16 cellular contexts compared by ENCODE assay signal in the genomic region with DNA sequence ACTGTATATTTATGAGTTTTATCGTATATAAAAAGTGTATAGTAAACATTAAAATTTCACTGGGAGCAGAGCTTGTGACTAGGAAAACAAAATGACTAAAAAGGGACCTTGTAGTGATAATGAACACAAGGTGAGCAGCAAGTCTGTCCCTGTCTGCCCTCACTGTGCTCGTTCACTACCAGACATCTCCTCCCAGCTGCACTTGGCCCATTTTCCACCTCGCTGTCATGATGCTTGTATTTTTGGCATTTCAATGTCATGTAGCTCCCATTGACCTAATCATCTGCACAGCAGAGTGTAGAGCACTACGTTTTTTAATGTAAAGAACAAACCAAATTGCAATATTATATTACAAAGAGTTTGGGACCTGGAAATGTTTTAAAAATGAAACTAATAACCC.
DNase-seq lines count a peak whose midpoint lies in the region; ATAC-seq and TF ChIP-seq lines count a peak whose summit lies in the region.
"Had no signal": no experiment of that assay in that cellular context is flagged by ENCODE, and none has a peak within 500 bp of the region (broad histone marks: within the 10 kb centered on the region; RNA-seq: fewer than 3 reads in every experiment).

No MANE protein-coding gene starts in this region.

- peak overlapping the region; percentile 69 for H4K8ac ChIP-seq in mesenchymal stem cell (ENCODE audit: low read length)

- no peaks in the 10 kb centered on the region for H3K9me3 Mint-ChIP-seq in activated T-helper 17 cell treated with anti-CD3 and anti-CD28 coated beads, Interleukin-2, amount 50 U/mL, for 72 hours
- H3K9me3 Mint-ChIP-seq: CD4-positive, alpha-beta memory T cell; HFFc6 had no signal

- peaks cover 8% of the 10 kb centered on the region for H3K4me1 Mint-ChIP-seq in T-helper 17 cell
- H3K4me1 Mint-ChIP-seq in activated T-helper 17 cell treated with anti-CD3 and anti-CD28 coated beads, Interleukin-2, amount 50 U/mL, for 72 hours, result no peaks in the 10 kb centered on the region

- no peak overlapping the region for H2BK5ac ChIP-seq in mesenchymal stem cell (ENCODE audit: low read depth, low read length, poor library complexity, severe bottlenecking)

- no peak overlapping the region for H2AK5ac ChIP-seq in mesenchymal stem cell (ENCODE audit: low read length, severe bottlenecking)

- H4K91ac ChIP-seq in mesenchymal stem cell (ENCODE audit: low read length), result no peak overlapping the region

- H2BK15ac ChIP-seq in mesenchymal stem cell (ENCODE audit: low read depth, poor library complexity, severe bottlenecking), result no peak overlapping the region

- H3K18ac ChIP-seq in mesenchymal stem cell (ENCODE audit: low read depth in 1 of 2, low read length in 2 of 2), result no peak overlapping the region

- WGBS in mesenchymal stem cell, result 97% methylated on average over 2 of the region's 4 CpGs
- 41 to 62% (median 47%) methylated on average over 4 of the region's 4 CpGs for WGBS in psoas muscle, 3 donors

- H3K27me3 Mint-ChIP-seq in T-helper 17 cell, result no peaks in the 10 kb centered on the region
- no peaks in the 10 kb centered on the region for H3K27me3 Mint-ChIP-seq in activated T-helper 17 cell treated with anti-CD3 and anti-CD28 coated beads, Interleukin-2, amount 50 U/mL, for 72 hours
- H3K27me3 Mint-ChIP-seq: CD4-positive, alpha-beta memory T cell had no signal

- H2AFZ ChIP-seq in mesenchymal stem cell (ENCODE audit: low read depth, low read length), result no peak overlapping the region

- no peaks in the 10 kb centered on the region for H3K27me3 ChIP-seq in mesenchymal stem cell (ENCODE audit: control insufficient read depth in 1 of 2, insufficient read depth in 1 of 2, low read length in 2 of 2)
- H3K27me3 ChIP-seq in psoas muscle (ENCODE audit: insufficient read depth in 3 of 3, low read length in 2 of 3), result no peaks in the 10 kb centered on the region

- no peak overlapping the region for H2BK12ac ChIP-seq in mesenchymal stem cell (ENCODE audit: low read length in 2 of 2)

- no peak overlapping the region for H2BK120ac ChIP-seq in mesenchymal stem cell (ENCODE audit: low read depth, low read length)

- H3K23ac ChIP-seq in mesenchymal stem cell (ENCODE audit: low read length in 2 of 2), result no peak overlapping the region

- H3K14ac ChIP-seq in mesenchymal stem cell (ENCODE audit: low read length in 2 of 2), result peak overlapping the region in 1 of 2 experiments; percentile 44

- no peak for TF ChIP-seq CTCF in psoas muscle (IDR thresholded peaks at IDR 0.05)

- no peak overlapping the region for H3K4me3 Mint-ChIP-seq in T-helper 17 cell
- H3K4me3 Mint-ChIP-seq in activated T-helper 17 cell treated with anti-CD3 and anti-CD28 coated beads, Interleukin-2, amount 50 U/mL, for 72 hours, result no peak overlapping the region
- H3K4me3 Mint-ChIP-seq: CD4-positive, alpha-beta memory T cell had no signal

- H3K4me2 ChIP-seq in mesenchymal stem cell (ENCODE audit: low read length, poor library complexity, severe bottlenecking), result no peak overlapping the region

- H3K27ac ChIP-seq in mesenchymal stem cell (ENCODE audit: low read length, poor library complexity, severe bottlenecking) (no peak overlapping the region), psoas muscle (no peak overlapping the region)

- H3K9ac ChIP-seq in mesenchymal stem cell (ENCODE audit: low read length), result no peak overlapping the region

- H3K4me3 ChIP-seq in mesenchymal stem cell (ENCODE audit: insufficient read depth in 1 of 2, low read depth in 1 of 2, low read length in 2 of 2) (no peak overlapping the region), psoas muscle (no peak overlapping the region)
- H3K4me3 ChIP-seq: HAP-1 had no signal

- H3K36me3 Mint-ChIP-seq in T-helper 17 cell (ENCODE audit: low read depth), result peaks cover 9% of the 10 kb centered on the region
- peaks cover 73% of the 10 kb centered on the region for H3K36me3 Mint-ChIP-seq in activated T-helper 17 cell treated with anti-CD3 and anti-CD28 coated beads, Interleukin-2, amount 50 U/mL, for 72 hours (ENCODE audit: low read depth)

- peak overlapping the region; percentile 51 for H3K27ac Mint-ChIP-seq in T-helper 17 cell
- peak overlapping the region; percentile 31 for H3K27ac Mint-ChIP-seq in activated T-helper 17 cell treated with anti-CD3 and anti-CD28 coated beads, Interleukin-2, amount 50 U/mL, for 72 hours

- no peaks in the 10 kb centered on the region for H3K9me3 ChIP-seq in T-helper 17 cell (ENCODE audit: control insufficient read depth, low read length, poor library complexity, severe bottlenecking)
- no peaks in the 10 kb centered on the region for H3K9me3 ChIP-seq in mesenchymal stem cell (ENCODE audit: control insufficient read depth, low read length)
- no peaks in the 10 kb centered on the region for H3K9me3 ChIP-seq in psoas muscle
- H3K9me3 ChIP-seq: HAP-1 had no signal

- peaks cover 9 to 91% of the 10 kb centered on the region in 2 experiments for H3K36me3 ChIP-seq in mesenchymal stem cell (ENCODE audit: control insufficient read depth in 1 of 2, insufficient read depth in 2 of 2, low read depth in 1 of 2, low read length in 2 of 2)
- peaks cover 8 to 61% of the 10 kb centered on the region in 2 donors for H3K36me3 ChIP-seq in psoas muscle (ENCODE audit: insufficient read depth in 1 of 2, low read depth in 1 of 2)

- peaks cover 4% of the 10 kb centered on the region for H3K79me1 ChIP-seq in mesenchymal stem cell (replicated peaks; ENCODE audit: low read length, poor library complexity, severe bottlenecking)

- H3K4me1 ChIP-seq in mesenchymal stem cell (ENCODE audit: control insufficient read depth, insufficient read depth, low read depth, low read length) (no peaks in the 10 kb centered on the region), psoas muscle (peaks cover 20% of the 10 kb centered on the region)
- H3K4me1 ChIP-seq: HAP-1 had no signal

- H3K4ac ChIP-seq in mesenchymal stem cell (ENCODE audit: low read depth in 1 of 2, low read length in 2 of 2), result no peak overlapping the region

- ATAC-seq in Right ventricle myocardium superior (ENCODE audit: poor library complexity), result peak; percentile 57
- no peak for ATAC-seq in left cardiac atrium
- ATAC-seq in T-helper 17 cell, result no peak
- no peak for ATAC-seq in activated T-helper 17 cell treated with anti-CD3 and anti-CD28 coated beads, Interleukin-2, amount 50 U/mL, for 72 hours (replicated peaks)
- ATAC-seq in psoas muscle, result no peak
- no peak for ATAC-seq in HG02610 (IDR thresholded peaks at IDR 0.05; ENCODE audit: unreplicated experiment)

- intact Hi-C loops in Right ventricle myocardium superior (cut with DNase I), result no loop called here
- intact Hi-C loops in left cardiac atrium (cut with DNase I), result no loop called here
- intact Hi-C loops in psoas muscle (cut with DNase I), result no loop called here

- DNase-seq in Right ventricle myocardium superior (no peak), left cardiac atrium (no peak), T-helper 17 cell (no peak), mesenchymal stem cell (no peak), psoas muscle (no peak)
- DNase-seq: C1 segment of cervical spinal cord; Calu3; CD4-positive, alpha-beta memory T cell; COR-L47; DMS53; DND-41; GOT3; HFFc6 had no signal
